In genomic region chr3:169091196-169091595, GRCh38 we compare ENCODE assay signal across 19 cellular contexts.
A peak's percentile ranks its signal among the peaks of the same experiment; 100 is the strongest.
DNase-seq lines count a peak whose midpoint lies in the region; ATAC-seq and TF ChIP-seq lines count a peak whose summit lies in the region.
"Had no signal": no experiment of that assay in that cellular context is flagged by ENCODE, and none has a peak within 500 bp of the region (broad histone marks: within the 10 kb centered on the region; RNA-seq: fewer than 3 reads in every experiment).

No MANE protein-coding gene starts in this region.

- H3K4me1 Mint-ChIP-seq in glutamatergic neuron (ENCODE audit: low read depth, unreplicated experiment) = peaks cover 3% of the 10 kb centered on the region

- peak; percentile 71 for DNase-seq in ELR (ENCODE audit: low read depth)
- DNase-seq in NCI-H526 (lab: John Stamatoyannopoulos, UW) = peak; percentile 25 to 31
- peak; percentile 77 for DNase-seq in dedifferentiated amniotic fluid mesenchymal stem cell (ENCODE audit: extremely low spot score)
- peak; percentile 49 for DNase-seq in myocyte (ENCODE audit: low read depth)
- DNase-seq in activated CD4-positive, alpha-beta T cell treated with anti-CD3 and anti-CD28 coated beads, Interleukin-2, amount 50 U/mL, for 1 hour = no peak
- DNase-seq in glutamatergic neuron = no peak
- DNase-seq: activated CD4-positive, alpha-beta T cell treated with anti-CD3 and anti-CD28 coated beads for 1 hour; activated CD8-positive, alpha-beta memory T cell treated with anti-CD3 and anti-CD28 coated beads, Interleukin-2, amount 50 U/mL, for 48 hours; activated naive CD4-positive, alpha-beta T cell treated with Interleukin-2 at 50 U/mL for 16 hours; DND-41; effector memory CD4-positive, alpha-beta T cell; kidney glomerular epithelial cell; mucosa of descending colon; NCI-H2081; NCI-H82; spleen; T-helper 2 cell had no signal

- H3K9me3 Mint-ChIP-seq in glutamatergic neuron (ENCODE audit: unreplicated experiment) = no peaks in the 10 kb centered on the region

- no peak for TF ChIP-seq CTCF in glutamatergic neuron (IDR thresholded peaks at IDR 0.05; ENCODE audit: partially characterized antibody, unreplicated experiment)

- no peak overlapping the region for H3K27ac Mint-ChIP-seq in glutamatergic neuron (ENCODE audit: unreplicated experiment)

- H3K36me3 Mint-ChIP-seq in glutamatergic neuron (ENCODE audit: unreplicated experiment) = no peaks in the 10 kb centered on the region

- H3K4me3 Mint-ChIP-seq in glutamatergic neuron (ENCODE audit: unreplicated experiment) = no peak overlapping the region

- H3K27me3 Mint-ChIP-seq in glutamatergic neuron (ENCODE audit: unreplicated experiment) = peaks cover 3% of the 10 kb centered on the region

- ATAC-seq in HG02938 (IDR thresholded peaks at IDR 0.05; ENCODE audit: unreplicated experiment) = no peak
- ATAC-seq: GM12878, mucosa of descending colon had no signal

Comparison
In these comparisons a context has a peak if more than half of its experiments do, and no peak if none do; other contexts are left out.
1. DNase-seq: peak in ELR (single experiment), NCI-H526 (2 of 2), dedifferentiated amniotic fluid mesenchymal stem cell (single experiment) and myocyte (single experiment); none in activated CD4-positive, alpha-beta T cell treated with anti-CD3 and anti-CD28 coated beads, Interleukin-2, amount 50 U/mL, for 1 hour (single experiment) and glutamatergic neuron (single experiment).